In genomic region chr9:20683351-20684034, GRCh38 we compare ENCODE assay signal across 8 cellular contexts. TPM values are rescaled to one million over a fixed set of nuclear protein-coding genes. Genes with fewer than 3 reads are reported as not detected.
A peak's percentile ranks its signal among the peaks of the same experiment; 100 is the strongest.
DNase-seq lines count a peak whose midpoint lies in the region; ATAC-seq and TF ChIP-seq lines count a peak whose summit lies in the region.

No MANE protein-coding gene starts in this region.

- H3K36me3 ChIP-seq in body of pancreas (replicated peaks in 1 of 2; ENCODE audit: insufficient read depth in 1 of 2, low read depth in 2 of 2) = no peaks in the 10 kb centered on the region
- H3K36me3 ChIP-seq in iPS-20b (ENCODE audit: insufficient read depth, low read depth, low read length) = no peaks in the 10 kb centered on the region
- H3K36me3 ChIP-seq in spleen = no peaks in the 10 kb centered on the region

- peak overlapping the region; percentile 24 to 56 for H3K4me3 ChIP-seq in body of pancreas
- H3K4me3 ChIP-seq in iPS-20b (ENCODE audit: low read length) = peak overlapping the region; percentile 77
- peak overlapping the region; percentile 66 to 95 (median 83) for H3K4me3 ChIP-seq in spleen

- peak overlapping the region; percentile 70; the same call in 1 of the 2 replicates for H3K9ac ChIP-seq in iPS-20b (ENCODE audit: low read depth, low read length)

- H3K4me1 ChIP-seq in body of pancreas (peaks cover 23% of the 10 kb centered on the region), iPS-20b (ENCODE audit: insufficient read depth, low read length) (peaks cover 2% of the 10 kb centered on the region; the same call in 1 of the 2 replicates), spleen (peaks cover 7 to 39% (median 22%) of the 10 kb centered on the region in 6 donors)

- H3K27ac ChIP-seq in body of pancreas (peak overlapping the region; percentile 12 to 95 (median 92)), iPS-20b (ENCODE audit: low read length) (no peak overlapping the region), spleen (peak overlapping the region in 7 of 8 donors; percentile 61 to 91 (median 88))

- H3K9me3 ChIP-seq in body of pancreas (no peaks in the 10 kb centered on the region), iPS-20b (ENCODE audit: insufficient read depth, low read depth, low read length) (no peaks in the 10 kb centered on the region), spleen (no peaks in the 10 kb centered on the region)

- H3K27me3 ChIP-seq in body of pancreas = no peaks in the 10 kb centered on the region
- no peaks in the 10 kb centered on the region for H3K27me3 ChIP-seq in iPS-20b (ENCODE audit: insufficient read depth, low read length)
- no peaks in the 10 kb centered on the region for H3K27me3 ChIP-seq in spleen (replicated peaks in 1 of 7)

- DNase-seq in AG08395 (ENCODE audit: low spot score) (peak; percentile 49), HS-5 (ENCODE audit: low read depth) (peak; percentile 29), T follicular helper cell (ENCODE audit: low read depth) (peak; percentile 41), body of pancreas (peak; percentile 46 to 68 (median 56)), spleen (no peak)

- TF ChIP-seq POLR2A in body of pancreas (IDR thresholded peaks at IDR 0.05) = no peak
- TF ChIP-seq POLR2A in spleen (IDR thresholded peaks at IDR 0.05) = no peak

- 0 to 1% methylated on average over 23 to 27 of the region's 27 CpGs for WGBS in body of pancreas, 2 donors
- WGBS in spleen, 5 donors = 3 to 8% (median 6%) methylated on average over 24 to 27 of the region's 27 CpGs

- intact Hi-C loops in body of pancreas (cut with DNase I) (no loop called here), spleen (cut with DNase I; ENCODE audit: low total_unique reads) (loop anchor here (5.0 kb wide), 1 partner anchor 61 kb away; the partner anchor contains the start of gene MLLT3)

- TF ChIP-seq CTCF in body of pancreas (IDR thresholded peaks at IDR 0.05) = peak in 2 of 7 experiments; percentile 10 to 16
- no peak for TF ChIP-seq CTCF in spleen (IDR thresholded peaks at IDR 0.05 in 8 of 11, conservative IDR thresholded peaks at IDR 0.05 in 3 of 11)

- ATAC-seq in GM18907 (IDR thresholded peaks at IDR 0.05; ENCODE audit: unreplicated experiment) = peak; percentile 10
- ATAC-seq in body of pancreas = peak; percentile 10
- ATAC-seq in HG02970 (IDR thresholded peaks at IDR 0.05; ENCODE audit: low FRiP score, unreplicated experiment) = no peak

RNA-seq across cellular contexts. Expression of gene FOCAD, which starts 0.6 kb away (rescaled TPM):
- total RNA-seq in body of pancreas (10 to 100 TPM; 21.5 to 85.7 TPM), spleen (10 to 100 TPM; 10.8 to 33.2 (median 23.7) TPM)
- polyA plus RNA-seq in spleen = 1 to 10 TPM; 3.0 to 3.7 (median 3.0) TPM
